Comparison of ENCODE assay signal across 2 cellular contexts in genomic region chr6:109477725-109478124, GRCh38.
TF ChIP-seq lines count a peak whose summit lies in the region.

No MANE protein-coding gene starts in this region.

TF ChIP-seq in IMR-90, 13 proteins besides CTCF, POLR2A, EP300 and RAD21:
- no peak for TF ChIP-seq BHLHE40 (IDR thresholded peaks at IDR 0.05; ENCODE audit: low read depth, low read length)
- no peak for TF ChIP-seq NFE2L2 (IDR thresholded peaks at IDR 0.05; ENCODE audit: low read depth, low read length)
- no peak for TF ChIP-seq USF2 (IDR thresholded peaks at IDR 0.05; ENCODE audit: low read depth, low read length)
- TF ChIP-seq ELK1 (IDR thresholded peaks at IDR 0.05; ENCODE audit: borderline replicate concordance, low read depth, low read length), result no peak
- no peak for TF ChIP-seq CEBPB (IDR thresholded peaks at IDR 0.05; ENCODE audit: low read depth, low read length)
- TF ChIP-seq RFX5 (IDR thresholded peaks at IDR 0.05; ENCODE audit: low read depth, low read length), result no peak
- no peak for TF ChIP-seq MXI1 (IDR thresholded peaks at IDR 0.05; ENCODE audit: borderline replicate concordance, low read depth, low read length)
- TF ChIP-seq MAFK (IDR thresholded peaks at IDR 0.05; ENCODE audit: low read depth, low read length), result no peak
- TF ChIP-seq SMC3 (IDR thresholded peaks at IDR 0.05; ENCODE audit: low read depth, low read length), result no peak
- TF ChIP-seq MAZ (IDR thresholded peaks at IDR 0.05; ENCODE audit: borderline replicate concordance, low read depth, low read length), result no peak
- TF ChIP-seq CHD1 (IDR thresholded peaks at IDR 0.05; ENCODE audit: low read depth, low read length), result no peak

TF ChIP-seq in H1, 55 proteins besides CTCF, POLR2A, EP300 and RAD21:
- TF ChIP-seq TEAD4 (IDR thresholded peaks at IDR 0.05; ENCODE audit: low read depth, low read length) (0 out of 2 replicates have a peak, but pooled peaks have one; percentile 24), SP4 (IDR thresholded peaks at IDR 0.05; ENCODE audit: low read length) (no peak)
